In the genomic region with DNA sequence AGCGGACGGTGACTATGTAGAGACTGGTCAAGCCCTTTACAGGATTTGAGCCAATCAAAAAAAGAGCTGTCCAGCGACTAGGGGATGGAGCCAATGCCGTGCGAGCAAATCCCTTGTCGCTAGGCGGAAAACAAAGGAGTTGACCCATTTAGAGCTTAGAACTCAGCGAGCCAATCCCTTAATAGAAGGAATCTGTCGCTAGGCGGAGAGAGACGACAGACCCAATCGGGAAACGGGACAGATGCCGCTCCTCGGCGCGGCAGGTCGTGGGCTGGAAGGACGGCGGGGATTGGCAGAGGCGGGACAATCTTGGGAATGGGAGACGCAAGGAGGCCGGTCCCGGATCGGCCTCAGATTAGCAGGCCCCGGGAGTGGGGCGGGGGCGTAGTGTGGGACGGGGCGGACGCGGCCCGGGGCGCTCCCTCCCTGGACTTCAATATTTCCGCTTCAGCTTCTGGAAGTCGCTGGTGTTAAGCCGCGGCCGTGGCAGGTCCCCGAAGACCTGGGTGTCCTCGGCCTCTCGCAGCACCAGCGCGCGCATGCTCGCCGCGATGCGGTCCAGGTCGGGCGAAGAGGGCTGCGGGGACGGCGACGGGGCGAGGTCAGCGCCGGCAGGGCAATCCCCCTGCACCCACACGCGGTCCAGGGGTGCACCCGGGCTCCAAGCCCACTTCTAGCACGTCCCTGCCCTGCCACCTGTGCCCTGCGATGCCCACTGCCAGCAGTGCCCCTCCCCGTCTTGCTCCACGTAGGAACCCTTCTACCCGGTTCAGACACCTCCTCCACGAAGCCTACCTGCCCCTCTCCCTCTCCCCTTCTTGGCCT, we compare ENCODE assay signal across 7 cellular contexts. TPM values are rescaled to one million over a fixed set of nuclear protein-coding genes. Genes with fewer than 3 reads are reported as not detected.
A peak's percentile ranks its signal among the peaks of the same experiment; 100 is the strongest.
DNase-seq lines count a peak whose midpoint lies in the region; ATAC-seq and TF ChIP-seq lines count a peak whose summit lies in the region.

No MANE protein-coding gene starts in this region.

- H3K9ac ChIP-seq in rectal smooth muscle tissue (ENCODE audit: low read length): peak overlapping the region; percentile 46

- ATAC-seq in GM18508 (IDR thresholded peaks at IDR 0.05; ENCODE audit: insufficient read depth, unreplicated experiment): peak; percentile 55
- ATAC-seq in HG02981 (IDR thresholded peaks at IDR 0.05; ENCODE audit: unreplicated experiment): peak; percentile 67

- peak overlapping the region; percentile 75 for H3K4me2 ChIP-seq in hepatocyte

- H2AFZ ChIP-seq in hepatocyte: no peak overlapping the region

- no peaks in the 10 kb centered on the region for H3K36me3 ChIP-seq in hepatocyte (replicated peaks; ENCODE audit: insufficient read depth, low read depth)
- peaks cover 6% of the 10 kb centered on the region for H3K36me3 ChIP-seq in rectal smooth muscle tissue (ENCODE audit: control insufficient read depth, insufficient read depth, low read length)

- H3K27ac ChIP-seq in hepatocyte (peak overlapping the region; percentile 78), rectal smooth muscle tissue (ENCODE audit: low read depth, low read length) (peak overlapping the region; percentile 94)

- H4K20me1 ChIP-seq in hepatocyte (ENCODE audit: insufficient read depth, poor library complexity, severe bottlenecking): peaks cover under 1% of the 10 kb centered on the region

- H3K79me2 ChIP-seq in hepatocyte: peaks cover 36% of the 10 kb centered on the region

- peaks cover 26% of the 10 kb centered on the region for H3K4me1 ChIP-seq in hepatocyte (ENCODE audit: insufficient read depth)
- H3K4me1 ChIP-seq in rectal smooth muscle tissue (ENCODE audit: control insufficient read depth, insufficient read depth, low read length): peaks cover 9% of the 10 kb centered on the region

- H3K4me3 ChIP-seq in hepatocyte (no peak overlapping the region), rectal smooth muscle tissue (ENCODE audit: low read length) (peak overlapping the region; percentile 76)

- TF ChIP-seq CTCF in hepatocyte (IDR thresholded peaks at IDR 0.05; ENCODE audit: poor library complexity): no peak

- 3% methylated on average over 57 of the region's 67 CpGs for WGBS in hepatocyte (ENCODE audit: low lambda C conversion rate, missing lambda C conversion rate)

- DNase-seq in NCI-H2029 treated with DMSO at 0.1 percent for 48 hours (lab: John Stamatoyannopoulos, UW): peak; percentile 98
- DNase-seq in T1000 (lab: John Stamatoyannopoulos, UW): peak; percentile 97
- DNase-seq in astrocyte of the hippocampus (ENCODE audit: low read depth, low spot score): peak; percentile 100
- DNase-seq in hepatocyte (ENCODE audit: low spot score): peak; percentile 98

- no peaks in the 10 kb centered on the region for H3K9me3 ChIP-seq in hepatocyte (ENCODE audit: low read depth)

- H3K9me2 ChIP-seq in hepatocyte (replicated peaks; ENCODE audit: insufficient read depth): no peaks in the 10 kb centered on the region

- H3K27me3 ChIP-seq in hepatocyte (no peaks in the 10 kb centered on the region), rectal smooth muscle tissue (ENCODE audit: control insufficient read depth, insufficient read depth, low read length) (no peaks in the 10 kb centered on the region)

RNA-seq across cellular contexts. Expression of a gene that starts 2.3 kb away (rescaled TPM):
- 16.1 and 27.0 TPM in 2 replicates for total RNA-seq in hepatocyte
- polyA plus RNA-seq in hepatocyte: 68.6 and 84.4 TPM in 2 replicates

RNA-seq across cellular contexts. Expression of a gene that starts 7.5 kb away (rescaled TPM):
- 15.6 and 16.3 TPM in 2 replicates for total RNA-seq in hepatocyte
- 73.0 and 74.5 TPM in 2 replicates for polyA plus RNA-seq in hepatocyte

RNA-seq across cellular contexts. Expression of a gene that starts 7.8 kb away (rescaled TPM):
- total RNA-seq in hepatocyte: 10.7 and 13.4 TPM in 2 replicates
- polyA plus RNA-seq in hepatocyte: 52.8 and 55.1 TPM in 2 replicates

RNA-seq across cellular contexts. Expression of a gene that starts 18.7 kb away (rescaled TPM):
- 76.4 and 114 TPM in 2 replicates for total RNA-seq in hepatocyte
- polyA plus RNA-seq in hepatocyte: 294 and 305 TPM in 2 replicates

RNA-seq across cellular contexts. Expression of a gene that starts 27.0 kb away (rescaled TPM):
- 0.12 and 0.60 TPM in 2 replicates for total RNA-seq in hepatocyte
- 0.33 and 0.97 TPM in 2 replicates for polyA plus RNA-seq in hepatocyte
